22 cellular contexts compared by ENCODE assay signal in the genomic region with DNA sequence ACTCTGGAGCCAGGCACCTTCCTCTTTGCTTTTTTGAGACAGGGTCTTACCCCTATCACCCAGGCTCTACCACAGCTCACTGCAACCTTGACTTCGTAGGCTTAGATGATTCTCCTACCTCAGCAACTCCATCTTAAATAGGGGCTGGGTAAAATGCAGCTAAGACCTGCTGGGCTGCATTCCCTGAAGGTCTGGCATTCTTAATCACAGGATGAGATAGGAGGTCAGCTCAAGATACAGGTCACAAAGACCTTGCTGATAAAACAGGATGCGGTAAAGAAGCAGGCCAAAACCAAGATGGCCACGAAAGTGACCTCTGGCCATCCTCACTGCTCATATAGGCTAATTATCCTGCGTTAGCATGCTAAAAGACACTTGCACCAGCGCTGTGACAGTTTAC.
"Had no signal": no experiment of that assay in that cellular context is flagged by ENCODE, and none has a peak within 500 bp of the region (broad histone marks: within the 10 kb centered on the region; RNA-seq: fewer than 3 reads in every experiment).

No MANE protein-coding gene starts in this region.

- H3K27ac Mint-ChIP-seq: activated CD4-positive, alpha-beta memory T cell treated with anti-CD3 and anti-CD28 coated beads for 36 hours; activated CD4-positive, alpha-beta T cell treated with anti-CD3 and anti-CD28 coated beads, Interleukin-2, amount 10 ng/mL, durations not matched to agents 7 days and 5 days; activated naive CD4-positive, alpha-beta T cell treated with anti-CD3 and anti-CD28 coated beads for 36 hours; activated naive CD8-positive, alpha-beta T cell; activated T-helper 17 cell treated with anti-CD3 and anti-CD28 coated beads, Interleukin-2, amount 50 U/mL, for 72 hours; brain; T-helper 1 cell treated with Interleukin-12 subunit alpha and Interleukin-12 subunit beta and Interleukin-4 antibody, amounts not matched to agents 30 μg/mL and 1 μg/mL, for 36 hours had no signal

- H3K36me3 Mint-ChIP-seq: activated CD4-positive, alpha-beta memory T cell treated with anti-CD3 and anti-CD28 coated beads for 36 hours; activated naive CD8-positive, alpha-beta T cell; brain had no signal

- H3K9me3 Mint-ChIP-seq: activated naive CD4-positive, alpha-beta T cell treated with anti-CD3 and anti-CD28 coated beads for 36 hours; activated T-helper 17 cell treated with anti-CD3 and anti-CD28 coated beads, Interleukin-2, amount 50 U/mL, for 72 hours had no signal

- H3K4me3 Mint-ChIP-seq: activated CD4-positive, alpha-beta memory T cell treated with anti-CD3 and anti-CD28 coated beads for 36 hours; activated CD4-positive, alpha-beta T cell treated with anti-CD3 and anti-CD28 coated beads, Interleukin-2, amount 10 ng/mL, durations not matched to agents 7 days and 5 days; activated naive CD4-positive, alpha-beta T cell treated with anti-CD3 and anti-CD28 coated beads for 36 hours; activated naive CD8-positive, alpha-beta T cell; activated T-helper 17 cell treated with anti-CD3 and anti-CD28 coated beads, Interleukin-2, amount 50 U/mL, for 72 hours; brain; central memory CD8-positive, alpha-beta T cell; T-helper 1 cell treated with Interleukin-12 subunit alpha and Interleukin-12 subunit beta and Interleukin-4 antibody, amounts not matched to agents 30 μg/mL and 1 μg/mL, for 36 hours had no signal

- ATAC-seq: activated T-helper 17 cell treated with anti-CD3 and anti-CD28 coated beads, Interleukin-2, amount 50 U/mL, for 72 hours; PC-3 had no signal

- H3K27me3 Mint-ChIP-seq: activated CD4-positive, alpha-beta memory T cell treated with anti-CD3 and anti-CD28 coated beads for 36 hours; activated CD4-positive, alpha-beta T cell treated with anti-CD3 and anti-CD28 coated beads, Interleukin-2, amount 10 ng/mL, durations not matched to agents 7 days and 5 days; activated naive CD8-positive, alpha-beta T cell; activated T-helper 17 cell treated with anti-CD3 and anti-CD28 coated beads, Interleukin-2, amount 50 U/mL, for 72 hours; central memory CD8-positive, alpha-beta T cell had no signal

- H3K4me1 Mint-ChIP-seq: activated CD4-positive, alpha-beta T cell treated with anti-CD3 and anti-CD28 coated beads, Interleukin-2, amount 10 ng/mL, durations not matched to agents 7 days and 5 days; activated T-helper 17 cell treated with anti-CD3 and anti-CD28 coated beads, Interleukin-2, amount 50 U/mL, for 72 hours; central memory CD8-positive, alpha-beta T cell had no signal

- DNase-seq: activated CD4-positive, alpha-beta memory T cell treated with anti-CD3 and anti-CD28 coated beads for 36 hours; activated CD4-positive, alpha-beta T cell treated with anti-CD3 and anti-CD28 coated beads, Interleukin-2, amount 10 ng/mL, durations not matched to agents 7 days and 5 days; activated CD4-positive, CD25-positive, alpha-beta regulatory T cell; activated gamma-delta T cell; activated naive CD4-positive, alpha-beta T cell treated with anti-CD3 and anti-CD28 coated beads for 36 hours; activated T-cell treated with anti-CD3 and anti-CD28 coated beads for 4 hours; activated T-cell treated with anti-CD3 and anti-CD28 coated beads, Interleukin-2, amount 50 U/mL, for 48 hours; amygdala; NCI-H1048; NCI-H146; NCI-H187 treated with DMSO at 0.1 percent for 48 hours; NCI-H510A treated with DMSO at 0.1 percent for 48 hours; NCI-H69; NK-92 treated with Interleukin-12 subunit alpha and Interleukin-12 subunit beta, amount 100 ng/mL, for 24 hours; PC-3; SHP77 treated with DMSO at 0.1 percent for 48 hours; T-helper 9 cell had no signal
